10 cellular contexts compared by ENCODE assay signal in the genomic region with DNA sequence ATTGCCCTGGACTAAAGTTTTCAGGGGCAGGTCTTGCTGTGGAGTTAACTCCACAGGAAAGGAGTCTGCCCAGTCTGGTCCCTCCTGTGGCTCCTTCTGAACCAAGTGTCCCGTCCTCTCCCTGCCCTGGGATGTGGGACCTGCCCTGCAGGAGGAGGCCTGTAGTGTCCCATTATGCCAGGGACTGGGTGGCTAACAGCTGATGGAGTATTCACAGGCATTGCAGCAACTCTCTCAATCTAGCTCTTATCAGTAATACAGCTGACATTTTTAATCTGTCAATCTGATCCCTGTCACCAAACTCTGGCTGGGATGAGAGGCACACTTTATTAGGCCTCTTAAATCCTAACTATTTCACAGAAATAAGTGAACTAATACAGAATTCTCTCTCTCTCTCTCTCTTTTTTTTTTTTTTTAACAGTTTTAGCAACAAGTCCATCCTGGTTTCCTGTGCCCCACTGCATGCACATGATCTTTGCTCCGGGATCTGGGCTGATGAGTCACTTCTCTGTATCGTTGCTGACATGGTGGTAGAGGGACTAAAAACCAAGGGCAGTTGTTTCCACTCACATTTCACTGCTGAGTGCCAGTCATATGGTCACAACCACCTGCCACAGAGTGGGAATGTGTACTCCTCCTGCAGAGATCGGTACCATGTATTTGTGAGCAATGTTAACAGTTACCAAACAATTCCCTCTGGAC. TPM values are rescaled to one million over a fixed set of nuclear protein-coding genes. Genes with fewer than 3 reads are reported as not detected.
DNase-seq lines count a peak whose midpoint lies in the region; ATAC-seq, FAIRE-seq and TF ChIP-seq lines count a peak whose summit lies in the region.
"Had no signal": no experiment of that assay in that cellular context is flagged by ENCODE, and none has a peak within 500 bp of the region (broad histone marks: within the 10 kb centered on the region; RNA-seq: fewer than 3 reads in every experiment).

No MANE protein-coding gene starts in this region.

- H3K36me3 Mint-ChIP-seq in naive thymus-derived CD4-positive, alpha-beta T cell: no peaks in the 10 kb centered on the region
- H3K36me3 Mint-ChIP-seq: brain had no signal

- H3K9me2 ChIP-seq in Loucy (replicated peaks; ENCODE audit: low read depth, low read length): no peaks in the 10 kb centered on the region

- TF ChIP-seq CTCF in Loucy (conservative IDR thresholded peaks at IDR 0.05; ENCODE audit: low read length): no peak
- TF ChIP-seq CTCF in astrocyte of the spinal cord (IDR thresholded peaks at IDR 0.05; ENCODE audit: low read depth, low read length): no peak
- no peak for TF ChIP-seq CTCF in left lung (IDR thresholded peaks at IDR 0.05)

- intact Hi-C loops in left lung (cut with DNase I): loop anchor here in 1 of 2 donors (10.0 kb wide), 1 partner anchor 66 kb away; no protein-coding TSS in a partner anchor
- intact Hi-C loops in naive thymus-derived CD4-positive, alpha-beta T cell (cut with micrococcal nuclease): loop anchor here in 1 of 2 donors (5.0 kb wide), 2 partner anchors 324 to 479 kb away; a partner anchor contains a TSS

- no peaks in the 10 kb centered on the region for H3K79me2 ChIP-seq in Loucy (ENCODE audit: insufficient read depth, low read length)

- H3K4me3 ChIP-seq in Loucy (ENCODE audit: low read length, poor library complexity, severe bottlenecking): no peak overlapping the region
- no peak overlapping the region for H3K4me3 ChIP-seq in astrocyte of the spinal cord (ENCODE audit: low read depth, low read length)
- H3K4me3 ChIP-seq in left lung: no peak overlapping the region
- H3K4me3 ChIP-seq in naive thymus-derived CD4-positive, alpha-beta T cell (ENCODE audit: low read length): no peak overlapping the region

- 0 out of 2 replicates have a peak overlapping the region, but pooled peaks have one; percentile 39 for H2AFZ ChIP-seq in Loucy (ENCODE audit: low read length)

- peaks cover 8 to 39% (median 26%) of the 10 kb centered on the region in 5 donors for H3K27me3 Mint-ChIP-seq in naive thymus-derived CD4-positive, alpha-beta T cell

- no peaks in the 10 kb centered on the region for H3F3A ChIP-seq in Loucy (ENCODE audit: low read depth)

- peak overlapping the region; percentile 6 for H3K4me2 ChIP-seq in Loucy (ENCODE audit: low read depth, low read length, poor library complexity, severe bottlenecking)

- peaks cover 15% of the 10 kb centered on the region for H3K4me1 ChIP-seq in Loucy (ENCODE audit: insufficient read depth, low read length, poor library complexity, severe bottlenecking)
- H3K4me1 ChIP-seq in left lung: peaks cover 12 to 18% of the 10 kb centered on the region in 2 donors
- peaks cover 3 to 9% of the 10 kb centered on the region in 2 donors for H3K4me1 ChIP-seq in naive thymus-derived CD4-positive, alpha-beta T cell (ENCODE audit: control insufficient read depth in 2 of 2, insufficient read depth in 2 of 2, low read length in 2 of 2)

- H4K20me1 ChIP-seq in Loucy (ENCODE audit: insufficient read depth, low read length, poor library complexity, severe bottlenecking): no peaks in the 10 kb centered on the region

- peak overlapping the region; percentile 34 to 39 for H3K27ac ChIP-seq in left lung
- no peak overlapping the region for H3K27ac ChIP-seq in naive thymus-derived CD4-positive, alpha-beta T cell (ENCODE audit: low read depth, low read length)

- H3K9me3 Mint-ChIP-seq in naive thymus-derived CD4-positive, alpha-beta T cell: peaks cover 0 to 2% (median 0%) of the 10 kb centered on the region in 11 donors
- H3K9me3 Mint-ChIP-seq: brain had no signal

- H3K9me3 ChIP-seq in Loucy (ENCODE audit: insufficient read depth, low read depth, low read length) (no peaks in the 10 kb centered on the region), left lung (no peaks in the 10 kb centered on the region)
- no peaks in the 10 kb centered on the region for H3K9me3 ChIP-seq in naive thymus-derived CD4-positive, alpha-beta T cell (ENCODE audit: control insufficient read depth in 2 of 3, low read length in 3 of 3)

- in situ Hi-C loops in astrocyte of the spinal cord (cut with HindIII; ENCODE audit: low sequenced_read_pairs): no loop called here

- H3K9ac ChIP-seq in Loucy (ENCODE audit: low read depth, low read length, poor library complexity, severe bottlenecking): no peak overlapping the region

- H3K27me3 ChIP-seq in Loucy (ENCODE audit: insufficient read depth, low read length, poor library complexity, severe bottlenecking) (no peaks in the 10 kb centered on the region), left lung (peaks cover 15 to 34% of the 10 kb centered on the region in 2 donors)
- no peaks in the 10 kb centered on the region for H3K27me3 ChIP-seq in naive thymus-derived CD4-positive, alpha-beta T cell (ENCODE audit: control insufficient read depth in 2 of 2, insufficient read depth in 2 of 2, low read length in 2 of 2)

- DNase-seq in AG20443 (ENCODE audit: low spot score) (peak; percentile 48), astrocyte of the spinal cord (ENCODE audit: low read depth, low spot score) (peak; percentile 68), left lung (no peak), GM19239 (ENCODE audit: insufficient read length, low spot score) (no peak), middle frontal gyrus (ENCODE audit: extremely low spot score, low spot score) (no peak)
- DNase-seq in naive thymus-derived CD4-positive, alpha-beta T cell: no peak

- no peak overlapping the region for H3K27ac Mint-ChIP-seq in naive thymus-derived CD4-positive, alpha-beta T cell

- peak; percentile 37 for ATAC-seq in left lung
- ATAC-seq in HG02973 (IDR thresholded peaks at IDR 0.05; ENCODE audit: unreplicated experiment): no peak
- no peak for ATAC-seq in naive thymus-derived CD4-positive, alpha-beta T cell

- FAIRE-seq in GM19239 (lab: Jason Lieb, UNC): no peak
- FAIRE-seq: TTC549 had no signal

- POLR2A ChIA-PET in naive thymus-derived CD4-positive, alpha-beta T cell (lab: Charles Lee): no interaction called here

- H3K4me1 Mint-ChIP-seq in naive thymus-derived CD4-positive, alpha-beta T cell: peaks cover 9 to 35% (median 15%) of the 10 kb centered on the region in 7 donors

- CTCF ChIA-PET in naive thymus-derived CD4-positive, alpha-beta T cell (lab: Charles Lee): interaction anchor here (1.0 kb wide), 1 partner anchor 65 kb away, joined by 5 read pairs; no protein-coding TSS in a partner anchor

- no peak overlapping the region for H3K4me3 Mint-ChIP-seq in naive thymus-derived CD4-positive, alpha-beta T cell

- H3K36me3 ChIP-seq in Loucy (ENCODE audit: insufficient read depth, low read length) (no peaks in the 10 kb centered on the region), left lung (no peaks in the 10 kb centered on the region)
- H3K36me3 ChIP-seq in naive thymus-derived CD4-positive, alpha-beta T cell (ENCODE audit: control insufficient read depth in 2 of 3, insufficient read depth in 3 of 3, low read length in 3 of 3): no peaks in the 10 kb centered on the region

RNA-seq across cellular contexts. Expression of a gene that starts 39.1 kb away (rescaled TPM):
- total RNA-seq in left lung: not detected
- not detected for total RNA-seq in naive thymus-derived CD4-positive, alpha-beta T cell
- polyA plus RNA-seq in naive thymus-derived CD4-positive, alpha-beta T cell: not detected

Comparison
In these comparisons a context has a peak if more than half of its experiments do, and no peak if none do; other contexts are left out.
1. DNase-seq: peak in AG20443 (single experiment) and astrocyte of the spinal cord (single experiment); none in left lung (0 of 2), GM19239 (single experiment), naive thymus-derived CD4-positive, alpha-beta T cell (0 of 9) and middle frontal gyrus (single experiment).